Comparison of ENCODE assay signal across 8 cellular contexts in the genomic region with DNA sequence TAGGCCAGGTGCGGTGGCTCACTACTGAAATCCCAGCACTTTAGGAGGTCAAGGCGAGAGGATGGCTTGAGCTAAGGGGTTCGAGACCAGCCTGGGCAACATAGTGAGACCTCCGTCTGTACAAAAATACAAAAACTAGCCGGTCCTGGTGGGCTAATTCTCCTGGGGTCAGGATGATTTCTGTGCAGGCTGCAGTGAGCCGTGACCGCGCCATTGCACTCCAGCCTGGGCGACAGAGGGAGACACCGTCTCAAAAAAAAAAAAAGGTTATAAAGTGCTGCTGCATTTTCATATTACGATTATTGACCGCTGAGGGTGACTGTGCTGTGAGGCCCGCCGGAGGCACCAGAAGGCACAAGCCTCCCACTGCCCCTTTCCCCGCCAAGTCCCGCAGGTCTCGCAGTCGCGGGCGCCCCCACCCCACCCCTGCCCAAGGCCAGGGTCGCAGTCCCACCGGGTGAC. TPM values are rescaled to one million over a fixed set of nuclear protein-coding genes. Genes with fewer than 3 reads are reported as not detected.
DNase-seq lines count a peak whose midpoint lies in the region; ATAC-seq and TF ChIP-seq lines count a peak whose summit lies in the region.

No MANE protein-coding gene starts in this region.

- peak overlapping the region; percentile 96 for H3K4me2 ChIP-seq in OCI-LY7 (ENCODE audit: low read length)

- H3K27me3 ChIP-seq in esophagus muscularis mucosa = no peaks in the 10 kb centered on the region
- H3K27me3 ChIP-seq in rectal smooth muscle tissue (ENCODE audit: control insufficient read depth, insufficient read depth, low read length) = no peaks in the 10 kb centered on the region

- H3K4me1 ChIP-seq in OCI-LY7 (ENCODE audit: insufficient read depth, low read length, poor library complexity, severe bottlenecking) (peaks cover 30% of the 10 kb centered on the region), esophagus muscularis mucosa (peaks cover 68 to 89% (median 87%) of the 10 kb centered on the region in 4 donors), rectal smooth muscle tissue (ENCODE audit: control insufficient read depth, insufficient read depth, low read length) (peaks cover 25% of the 10 kb centered on the region)

- TF ChIP-seq CTCF in GM12872 (IDR thresholded peaks at IDR 0.05; ENCODE audit: insufficient read depth, low read depth, low read length) (peak; percentile 27; the same call in 2 of the 3 replicates), OCI-LY7 (conservative IDR thresholded peaks at IDR 0.05; ENCODE audit: low read length) (peak; percentile 48), esophagus muscularis mucosa (IDR thresholded peaks at IDR 0.05) (peak in 1 of 3 experiments; percentile 15)

- TF ChIP-seq POLR2A in esophagus muscularis mucosa (IDR thresholded peaks at IDR 0.05; ENCODE audit: low read depth) = no peak

- H3K79me2 ChIP-seq in OCI-LY7 (ENCODE audit: insufficient read depth, low read depth, low read length) = no peaks in the 10 kb centered on the region

- ATAC-seq in HG02884 (IDR thresholded peaks at IDR 0.05; ENCODE audit: unreplicated experiment) = no peak
- no peak for ATAC-seq in HG02763 (IDR thresholded peaks at IDR 0.05; ENCODE audit: unreplicated experiment)

- DNase-seq in OCI-LY7 (ENCODE audit: low spot score) = no peak
- DNase-seq in esophagus muscularis mucosa (ENCODE audit: extremely low spot score) = no peak
- DNase-seq in KBM-7 = no peak
- no peak for DNase-seq in NCI-H1105 (lab: John Stamatoyannopoulos, UW)

- no peaks in the 10 kb centered on the region for H4K20me1 ChIP-seq in OCI-LY7 (ENCODE audit: insufficient read depth, low read length)

- in situ Hi-C loops in KBM-7 (cut with MboI; ENCODE audit: low pct_unique_long_range_greater_than_20kb, low sequenced_read_pairs) = no loop called here

- H3K27ac ChIP-seq in OCI-LY7 (ENCODE audit: low read depth, low read length, poor library complexity, severe bottlenecking) = no peak overlapping the region
- peak overlapping the region; percentile 84 to 93 (median 87) for H3K27ac ChIP-seq in esophagus muscularis mucosa (replicated peaks in 1 of 4)
- H3K27ac ChIP-seq in rectal smooth muscle tissue (ENCODE audit: low read depth, low read length) = peak overlapping the region; percentile 56

- H3K36me3 ChIP-seq in OCI-LY7 (ENCODE audit: insufficient read depth, low read length) (no peaks in the 10 kb centered on the region), esophagus muscularis mucosa (peaks cover 0 to 13% (median 4%) of the 10 kb centered on the region in 4 donors), rectal smooth muscle tissue (ENCODE audit: control insufficient read depth, insufficient read depth, low read length) (no peaks in the 10 kb centered on the region)

- WGBS in esophagus muscularis mucosa = 70% methylated on average over 10 of the region's 22 CpGs

- no peaks in the 10 kb centered on the region for H3K9me2 ChIP-seq in OCI-LY7 (ENCODE audit: insufficient read depth, low read length)

- intact Hi-C loops in OCI-LY7 (cut with micrococcal nuclease; ENCODE audit: unreplicated experiment) (loop anchor here (2.0 kb wide), 2 partner anchors 52 to 54 kb away; no protein-coding TSS in a partner anchor), esophagus muscularis mucosa (cut with DNase I) (loop anchor here (2.0 kb wide), 1 partner anchor 58 kb away; a partner anchor contains a TSS)

- CTCF ChIA-PET in OCI-LY7 (lab: Charles Lee; ENCODE audit: unreplicated experiment) = interaction anchor here (0.7 to 1.2 kb wide), 3 partner anchors 50 to 55 kb away, joined by 3 read pairs; no protein-coding TSS in a partner anchor

- no peak overlapping the region for H3K9ac ChIP-seq in rectal smooth muscle tissue (ENCODE audit: low read length)

- no peaks in the 10 kb centered on the region for H3K9me3 ChIP-seq in OCI-LY7 (ENCODE audit: low read length)
- no peaks in the 10 kb centered on the region for H3K9me3 ChIP-seq in esophagus muscularis mucosa

- no peak for TF ChIP-seq EP300 in esophagus muscularis mucosa (IDR thresholded peaks at IDR 0.05)

- POLR2A ChIA-PET in OCI-LY7 (lab: Charles Lee) = interaction anchor here (0.7 to 0.8 kb wide), 3 partner anchors 13 to 743 kb away, joined by 4 to 9 read pairs (median 5); no protein-coding TSS in a partner anchor

- BruUV-seq in OCI-LY7 (replicated peaks; lab: Mats Ljungman, UMichigan) = no TSS peak

- H2AFZ ChIP-seq in OCI-LY7 (ENCODE audit: low read length) = peak overlapping the region; percentile 90

- H3K4me3 ChIP-seq in OCI-LY7 (ENCODE audit: low read depth, low read length, poor library complexity, severe bottlenecking) (peak overlapping the region; percentile 86), esophagus muscularis mucosa (peak overlapping the region; percentile 72 to 93 (median 80)), rectal smooth muscle tissue (ENCODE audit: low read length) (peak overlapping the region; percentile 62)

RNA-seq across cellular contexts. Expression of a gene that starts 0.5 kb away (rescaled TPM):
- 7.0 TPM in 2 replicates for total RNA-seq in OCI-LY7 (2014; rRNA removed; shearing (Covaris generic))
- total RNA-seq in OCI-LY7 (2022) (4.5 and 5.0 TPM in 2 replicates), esophagus muscularis mucosa (10 to 100 TPM; 27.4 to 58.6 (median 36.1) TPM)

RNA-seq across cellular contexts. Expression of a gene that starts 50.3 kb away (rescaled TPM):
- total RNA-seq in OCI-LY7 (2014; rRNA removed; shearing (Covaris generic)) = 11.9 and 12.5 TPM in 2 replicates
- total RNA-seq in OCI-LY7 (2022) (17.0 and 20.6 TPM in 2 replicates), esophagus muscularis mucosa (10 to 100 TPM; 27.0 to 52.9 (median 38.9) TPM)

RNA-seq across cellular contexts. Expression of a gene that starts 58.7 kb away (rescaled TPM):
- 93.6 and 105 TPM in 2 replicates for total RNA-seq in OCI-LY7 (2014; rRNA removed; shearing (Covaris generic))
- total RNA-seq in OCI-LY7 (2022) (73.6 and 83.5 TPM in 2 replicates), esophagus muscularis mucosa (10 to 100 TPM; 52.8 to 73.5 (median 71.5) TPM)
